Comparison of ENCODE assay signal across 28 cellular contexts in the genomic region with DNA sequence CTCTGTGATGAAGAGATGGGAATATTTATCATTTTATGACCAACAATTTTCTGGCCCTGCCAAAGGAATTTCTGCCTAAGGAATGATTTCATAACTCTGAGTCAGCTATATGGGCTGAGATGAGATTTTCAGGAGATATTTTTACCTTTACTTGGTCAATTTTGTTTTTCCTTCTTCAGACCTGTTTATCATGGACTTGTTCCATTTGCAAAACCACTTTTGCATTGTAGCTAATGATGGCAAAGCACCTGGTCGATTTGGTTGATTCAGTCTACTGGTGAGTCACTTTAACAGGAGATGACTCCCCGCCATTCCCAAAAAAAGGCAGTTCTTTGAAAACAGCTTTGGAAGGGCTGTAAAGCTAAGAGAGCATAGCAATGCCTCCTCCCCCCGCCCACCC. TPM values are rescaled to one million over a fixed set of nuclear protein-coding genes. Genes with fewer than 3 reads are reported as not detected.
"Had no signal": no experiment of that assay in that cellular context is flagged by ENCODE, and none has a peak within 500 bp of the region (broad histone marks: within the 10 kb centered on the region; RNA-seq: fewer than 3 reads in every experiment).

No MANE protein-coding gene starts in this region.

- ATAC-seq: activated CD8-positive, alpha-beta memory T cell treated with anti-CD3 and anti-CD28 coated beads, Interleukin-2, amount 10 ng/mL, durations not matched to agents 7 days and 5 days; activated naive CD4-positive, alpha-beta T cell treated with anti-CD3 and anti-CD28 coated beads, Interleukin-2, amount 50 U/mL, for 72 hours; activated naive CD8-positive, alpha-beta T cell treated with anti-CD3 and anti-CD28 coated beads, Interleukin-2, amount 50 U/mL, for 24 hours; body of pancreas; T-helper 17 cell; WTC11 had no signal

- H3K4me1 Mint-ChIP-seq: activated CD4-positive, alpha-beta T cell treated with anti-CD3 and anti-CD28 coated beads, Interleukin-2, amount 10 ng/mL, durations not matched to agents 24 days and 14 days; activated CD8-positive, alpha-beta memory T cell treated with anti-CD3 and anti-CD28 coated beads, Interleukin-2, amount 10 ng/mL, durations not matched to agents 7 days and 5 days; activated naive CD8-positive, alpha-beta T cell treated with anti-CD3 and anti-CD28 coated beads, Interleukin-2, amount 50 U/mL, for 24 hours; T-helper 17 cell; WTC11 had no signal

- H3K4me1 ChIP-seq: body of pancreas had no signal

- H3K4me3 Mint-ChIP-seq: activated CD4-positive, alpha-beta T cell treated with anti-CD3 and anti-CD28 coated beads, Interleukin-2, amount 10 ng/mL, durations not matched to agents 24 days and 14 days; activated CD8-positive, alpha-beta memory T cell treated with anti-CD3 and anti-CD28 coated beads, Interleukin-2, amount 10 ng/mL, durations not matched to agents 7 days and 5 days; activated naive CD8-positive, alpha-beta T cell treated with anti-CD3 and anti-CD28 coated beads, Interleukin-2, amount 50 U/mL, for 24 hours; activated T-cell treated with anti-CD3 and anti-CD28 coated beads, Interleukin-2, amount 50 U/mL, for 24 hours; activated T-helper 1 cell treated with anti-CD3 and anti-CD28 coated beads, Interleukin-12 subunit alpha, Interleukin-12 subunit beta, Interleukin-2, Interleukin-4 antibody, amounts not matched to agents 30 ng/mL and 10 ng/mL and 1 ng/mL, durations not matched to agents 14 hours and 24 hours and 36 hours; T-helper 17 cell; WTC11 had no signal

- H3K9me3 ChIP-seq: body of pancreas, MG63 had no signal

- H3K4me3 ChIP-seq: body of pancreas, cardiac muscle cell, MG63, PC-9 had no signal

- DNase-seq: activated CD4-positive, alpha-beta T cell treated with anti-CD3 and anti-CD28 coated beads, Interleukin-2, amount 10 ng/mL, durations not matched to agents 24 days and 14 days; activated CD4-positive, alpha-beta T cell treated with anti-CD3 and anti-CD28 coated beads, Interleukin-2, amount 50 U/mL, for 48 hours; activated CD4-positive, CD25-positive, alpha-beta regulatory T cell treated with anti-CD3 and anti-CD28 coated beads, Interleukin-2, amount 50 U/mL, for 72 hours; activated CD8-positive, alpha-beta memory T cell treated with anti-CD3 and anti-CD28 coated beads, Interleukin-2, amount 10 ng/mL, durations not matched to agents 7 days and 5 days; activated effector memory CD4-positive, alpha-beta T cell treated with Interleukin-2 at 50 U/mL for 16 hours; activated naive CD4-positive, alpha-beta T cell; activated naive CD8-positive, alpha-beta T cell treated with anti-CD3 and anti-CD28 coated beads, Interleukin-2, amount 50 U/mL, for 24 hours; activated T-cell treated with anti-CD3 and anti-CD28 coated beads, Interleukin-2, amount 50 U/mL, for 24 hours; body of pancreas; IMR-90; KBM-7; MG63; MV-4-11; NCI-H1092 treated with DMSO at 0.1 percent for 48 hours; NCI-H1417 treated with DMSO at 0.1 percent for 48 hours; NCI-H1694 treated with DMSO at 0.1 percent for 48 hours; NCI-H2029 treated with DMSO at 0.1 percent for 48 hours; NCI-H510A treated with DMSO at 0.1 percent for 48 hours; NCI-H69; PC-9; SHP77 treated with DMSO at 0.1 percent for 48 hours; T-helper 17 cell; T-helper 9 cell had no signal

- H3K36me3 Mint-ChIP-seq: activated CD8-positive, alpha-beta memory T cell treated with anti-CD3 and anti-CD28 coated beads, Interleukin-2, amount 10 ng/mL, durations not matched to agents 7 days and 5 days; activated naive CD4-positive, alpha-beta T cell treated with anti-CD3 and anti-CD28 coated beads, Interleukin-2, amount 50 U/mL, for 72 hours; WTC11 had no signal

- H3K9me3 Mint-ChIP-seq: activated CD4-positive, alpha-beta T cell treated with anti-CD3 and anti-CD28 coated beads, Interleukin-2, amount 10 ng/mL, durations not matched to agents 24 days and 14 days; activated naive CD4-positive, alpha-beta T cell treated with anti-CD3 and anti-CD28 coated beads, Interleukin-2, amount 50 U/mL, for 72 hours; activated naive CD8-positive, alpha-beta T cell treated with anti-CD3 and anti-CD28 coated beads, Interleukin-2, amount 50 U/mL, for 24 hours; activated T-cell treated with anti-CD3 and anti-CD28 coated beads, Interleukin-2, amount 50 U/mL, for 24 hours; activated T-helper 1 cell treated with anti-CD3 and anti-CD28 coated beads, Interleukin-12 subunit alpha, Interleukin-12 subunit beta, Interleukin-2, Interleukin-4 antibody, amounts not matched to agents 30 ng/mL and 10 ng/mL and 1 ng/mL, durations not matched to agents 14 hours and 24 hours and 36 hours; WTC11 had no signal

- H3K27me3 ChIP-seq: body of pancreas, MG63 had no signal

- H3K27ac ChIP-seq: body of pancreas, cardiac muscle cell, PC-9 had no signal

- H3K27me3 Mint-ChIP-seq: activated CD4-positive, alpha-beta T cell treated with anti-CD3 and anti-CD28 coated beads, Interleukin-2, amount 10 ng/mL, durations not matched to agents 24 days and 14 days; activated CD8-positive, alpha-beta memory T cell treated with anti-CD3 and anti-CD28 coated beads, Interleukin-2, amount 10 ng/mL, durations not matched to agents 7 days and 5 days; activated naive CD8-positive, alpha-beta T cell treated with anti-CD3 and anti-CD28 coated beads, Interleukin-2, amount 50 U/mL, for 24 hours; T-helper 17 cell had no signal

- H3K36me3 ChIP-seq: cardiac muscle cell, MG63 had no signal

- H3K27ac Mint-ChIP-seq: activated CD4-positive, alpha-beta T cell treated with anti-CD3 and anti-CD28 coated beads, Interleukin-2, amount 10 ng/mL, durations not matched to agents 24 days and 14 days; activated CD8-positive, alpha-beta memory T cell treated with anti-CD3 and anti-CD28 coated beads, Interleukin-2, amount 10 ng/mL, durations not matched to agents 7 days and 5 days; activated naive CD4-positive, alpha-beta T cell treated with anti-CD3 and anti-CD28 coated beads, Interleukin-2, amount 50 U/mL, for 72 hours; activated naive CD8-positive, alpha-beta T cell treated with anti-CD3 and anti-CD28 coated beads, Interleukin-2, amount 50 U/mL, for 24 hours; activated T-cell treated with anti-CD3 and anti-CD28 coated beads, Interleukin-2, amount 50 U/mL, for 24 hours; activated T-helper 1 cell treated with anti-CD3 and anti-CD28 coated beads, Interleukin-12 subunit alpha, Interleukin-12 subunit beta, Interleukin-2, Interleukin-4 antibody, amounts not matched to agents 30 ng/mL and 10 ng/mL and 1 ng/mL, durations not matched to agents 14 hours and 24 hours and 36 hours; T-helper 17 cell; WTC11 had no signal

RNA-seq across cellular contexts. Expression of gene TEX13A, which starts 53.3 kb away (rescaled TPM):
- total RNA-seq: activated CD4-positive, alpha-beta T cell treated with anti-CD3 and anti-CD28 coated beads, Interleukin-2, amount 10 ng/mL, durations not matched to agents 24 days and 14 days; activated CD8-positive, alpha-beta memory T cell treated with anti-CD3 and anti-CD28 coated beads, Interleukin-2, amount 10 ng/mL, durations not matched to agents 7 days and 5 days; activated naive CD4-positive, alpha-beta T cell treated with anti-CD3 and anti-CD28 coated beads, Interleukin-2, amount 50 U/mL, for 72 hours; activated T-helper 1 cell treated with anti-CD3 and anti-CD28 coated beads, Interleukin-12 subunit alpha, Interleukin-12 subunit beta, Interleukin-2, Interleukin-4 antibody, amounts not matched to agents 30 ng/mL and 10 ng/mL and 1 ng/mL, durations not matched to agents 14 hours and 24 hours and 36 hours; body of pancreas; cardiac muscle cell; IMR-90; PC-9; SK-MEL-5; T-helper 17 cell had no signal
- polyA plus RNA-seq: cardiac muscle cell, IMR-90 had no signal
